Comparison of ENCODE assay signal across 16 cellular contexts in genomic region chr15:31480356-31481058, GRCh38.
DNase-seq lines count a peak whose midpoint lies in the region; ATAC-seq and TF ChIP-seq lines count a peak whose summit lies in the region.
"Had no signal": no experiment of that assay in that cellular context is flagged by ENCODE, and none has a peak within 500 bp of the region (broad histone marks: within the 10 kb centered on the region; RNA-seq: fewer than 3 reads in every experiment).

No MANE protein-coding gene starts in this region.

- no peak overlapping the region for H3K27ac Mint-ChIP-seq in T-helper 1 cell treated with Interleukin-12 subunit alpha and Interleukin-12 subunit beta and Interleukin-4 antibody, amounts not matched to agents 30 μg/mL and 1 μg/mL, for 36 hours
- peak overlapping the region; percentile 48 for H3K27ac Mint-ChIP-seq in activated naive CD8-positive, alpha-beta T cell treated with anti-CD3 and anti-CD28 coated beads, Interleukin-2, amount 50 U/mL, for 24 hours

- H3K4me3 Mint-ChIP-seq in T-helper 1 cell treated with Interleukin-12 subunit alpha and Interleukin-12 subunit beta and Interleukin-4 antibody, amounts not matched to agents 30 μg/mL and 1 μg/mL, for 36 hours, result peak overlapping the region; percentile 19
- peak overlapping the region; percentile 47 for H3K4me3 Mint-ChIP-seq in activated naive CD8-positive, alpha-beta T cell treated with anti-CD3 and anti-CD28 coated beads, Interleukin-2, amount 50 U/mL, for 24 hours

- no peak overlapping the region for H3K4me3 ChIP-seq in LNCaP clone FGC (ENCODE audit: low read depth, low read length)
- H3K4me3 ChIP-seq in right atrium auricular region, result no peak overlapping the region
- H3K4me3 ChIP-seq: dorsolateral prefrontal cortex, HAP-1, thoracic aorta had no signal

- H3K27me3 ChIP-seq in right atrium auricular region, result peaks cover 0 to 3% of the 10 kb centered on the region in 2 donors

- no peak for TF ChIP-seq CTCF in LNCaP clone FGC (IDR thresholded peaks at IDR 0.05; ENCODE audit: control insufficient read depth, extremely low read depth, insufficient read depth)
- TF ChIP-seq CTCF in right atrium auricular region (IDR thresholded peaks at IDR 0.05), result no peak

- H3K36me3 ChIP-seq in right atrium auricular region, result no peaks in the 10 kb centered on the region
- H3K36me3 ChIP-seq: HAP-1, thoracic aorta had no signal

- no peak for DNase-seq in T-helper 1 cell
- peak; percentile 34 for DNase-seq in LNCaP clone FGC (ENCODE audit: low read depth)
- DNase-seq in activated naive CD8-positive, alpha-beta T cell treated with anti-CD3 and anti-CD28 coated beads, Interleukin-2, amount 50 U/mL, for 24 hours, result no peak
- DNase-seq in stimulated activated CD8-positive, alpha-beta memory T cell treated with anti-CD3 and anti-CD28 coated beads, Interleukin-4, amount 100 ng/mL, for 48 hours, result peak; percentile 24
- DNase-seq in right atrium auricular region (ENCODE audit: low spot score), result no peak
- no peak for DNase-seq in 8988T
- DNase-seq: DMS153, RPMI8226 had no signal

- no peaks in the 10 kb centered on the region for H3K27me3 Mint-ChIP-seq in T-helper 1 cell treated with Interleukin-12 subunit alpha and Interleukin-12 subunit beta and Interleukin-4 antibody, amounts not matched to agents 30 μg/mL and 1 μg/mL, for 36 hours (ENCODE audit: low read depth)
- H3K27me3 Mint-ChIP-seq in activated naive CD8-positive, alpha-beta T cell treated with anti-CD3 and anti-CD28 coated beads, Interleukin-2, amount 50 U/mL, for 24 hours, result peaks cover 10% of the 10 kb centered on the region

- no peak for ATAC-seq in activated naive CD8-positive, alpha-beta T cell treated with anti-CD3 and anti-CD28 coated beads, Interleukin-2, amount 50 U/mL, for 24 hours
- ATAC-seq in HG02642 (IDR thresholded peaks at IDR 0.05; ENCODE audit: poor library complexity, unreplicated experiment), result no peak
- ATAC-seq: esophagus mucosa had no signal

- H3K9me3 ChIP-seq in right atrium auricular region, result no peaks in the 10 kb centered on the region
- H3K9me3 ChIP-seq: HAP-1, thoracic aorta had no signal

- peaks cover 47% of the 10 kb centered on the region for H3K4me1 Mint-ChIP-seq in T-helper 1 cell treated with Interleukin-12 subunit alpha and Interleukin-12 subunit beta and Interleukin-4 antibody, amounts not matched to agents 30 μg/mL and 1 μg/mL, for 36 hours (ENCODE audit: low read depth)
- peaks cover 41% of the 10 kb centered on the region for H3K4me1 Mint-ChIP-seq in activated naive CD8-positive, alpha-beta T cell treated with anti-CD3 and anti-CD28 coated beads, Interleukin-2, amount 50 U/mL, for 24 hours

- no peaks in the 10 kb centered on the region for H3K4me1 ChIP-seq in right atrium auricular region
- H3K4me1 ChIP-seq: HAP-1, parathyroid adenoma had no signal

- H3K36me3 Mint-ChIP-seq in T-helper 1 cell treated with Interleukin-12 subunit alpha and Interleukin-12 subunit beta and Interleukin-4 antibody, amounts not matched to agents 30 μg/mL and 1 μg/mL, for 36 hours (ENCODE audit: low read depth), result peaks cover 46% of the 10 kb centered on the region
- peaks cover 10% of the 10 kb centered on the region for H3K36me3 Mint-ChIP-seq in activated naive CD8-positive, alpha-beta T cell treated with anti-CD3 and anti-CD28 coated beads, Interleukin-2, amount 50 U/mL, for 24 hours (ENCODE audit: low read depth)

- peaks cover 6% of the 10 kb centered on the region for H3K9me3 Mint-ChIP-seq in T-helper 1 cell treated with Interleukin-12 subunit alpha and Interleukin-12 subunit beta and Interleukin-4 antibody, amounts not matched to agents 30 μg/mL and 1 μg/mL, for 36 hours
- no peaks in the 10 kb centered on the region for H3K9me3 Mint-ChIP-seq in activated naive CD8-positive, alpha-beta T cell treated with anti-CD3 and anti-CD28 coated beads, Interleukin-2, amount 50 U/mL, for 24 hours

- H3K27ac ChIP-seq in right atrium auricular region, result no peak overlapping the region
- H3K27ac ChIP-seq: parathyroid adenoma, thoracic aorta, VCaP had no signal

Comparison
In these comparisons a context has a peak if more than half of its experiments do, and no peak if none do; other contexts are left out.
1. DNase-seq: peak in LNCaP clone FGC (single experiment) and stimulated activated CD8-positive, alpha-beta memory T cell treated with anti-CD3 and anti-CD28 coated beads, Interleukin-4, amount 100 ng/mL, for 48 hours (single experiment); none in T-helper 1 cell (0 of 5), activated naive CD8-positive, alpha-beta T cell treated with anti-CD3 and anti-CD28 coated beads, Interleukin-2, amount 50 U/mL, for 24 hours (single experiment), right atrium auricular region (single experiment) and 8988T (single experiment).